Comparison of ENCODE assay signal across 1 cellular context in genomic region chr7:76372984-76373833, GRCh38.
A peak's percentile ranks its signal among the peaks of the same experiment; 100 is the strongest.
TF ChIP-seq lines count a peak whose summit lies in the region.

No MANE protein-coding gene starts in this region.

TF ChIP-seq in H1, 55 proteins besides CTCF, POLR2A, EP300 and RAD21:
- no peak for TF ChIP-seq ATF3 (IDR thresholded peaks at IDR 0.05; ENCODE audit: insufficient read depth, low read depth, low read length)
- TF ChIP-seq MAFK (IDR thresholded peaks at IDR 0.05; ENCODE audit: low read depth, low read length): peak; percentile 23; the same call in 1 of the 2 replicates
